ENCODE assay signal across 8 cellular contexts in genomic region chr22:36239401-36240171, GRCh38. TPM values are rescaled to one million over a fixed set of nuclear protein-coding genes. Genes with fewer than 3 reads are reported as not detected.
A peak's percentile ranks its signal among the peaks of the same experiment; 100 is the strongest.
DNase-seq lines count a peak whose midpoint lies in the region; ATAC-seq and TF ChIP-seq lines count a peak whose summit lies in the region.

A gene with protein sequence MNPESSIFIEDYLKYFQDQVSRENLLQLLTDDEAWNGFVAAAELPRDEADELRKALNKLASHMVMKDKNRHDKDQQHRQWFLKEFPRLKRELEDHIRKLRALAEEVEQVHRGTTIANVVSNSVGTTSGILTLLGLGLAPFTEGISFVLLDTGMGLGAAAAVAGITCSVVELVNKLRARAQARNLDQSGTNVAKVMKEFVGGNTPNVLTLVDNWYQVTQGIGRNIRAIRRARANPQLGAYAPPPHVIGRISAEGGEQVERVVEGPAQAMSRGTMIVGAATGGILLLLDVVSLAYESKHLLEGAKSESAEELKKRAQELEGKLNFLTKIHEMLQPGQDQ (minus strand): TSS chr22:36239527. CDS start chr22:36233162, 6,365 bp downstream.

- H3K9me3 ChIP-seq in CD8-positive, alpha-beta memory T cell (ENCODE audit: low read length) = no peaks in the 10 kb centered on the region
- H3K9me3 ChIP-seq in endocrine pancreas (ENCODE audit: control insufficient read depth, low read length) (no peaks in the 10 kb centered on the region), mesenchymal stem cell (ENCODE audit: control insufficient read depth, low read length) (no peaks in the 10 kb centered on the region)

- H3K4me3 Mint-ChIP-seq in CD8-positive, alpha-beta memory T cell = peak within 1 kb of the TSS; percentile 96 to 100 (median 100)

- H2BK12ac ChIP-seq in mesenchymal stem cell (ENCODE audit: low read length in 2 of 2) = peak within 1 kb of the TSS; percentile 25 to 71

- peaks cover 8% of the 10 kb centered on the region for H3K79me1 ChIP-seq in mesenchymal stem cell (replicated peaks; ENCODE audit: low read length, poor library complexity, severe bottlenecking)

- CTCF ChIA-PET in CD8-positive, alpha-beta memory T cell (lab: Charles Lee) = interaction anchor here (0.6 to 3.8 kb wide), 27 partner anchors 8 to 247 kb away, joined by 3 to 29 read pairs (median 4); partner anchors contain the start of gene APOL1

- peak within 1 kb of the TSS in 1 of 2 experiments; percentile 88 for H3K14ac ChIP-seq in mesenchymal stem cell (ENCODE audit: low read length in 2 of 2)

- peak within 1 kb of the TSS; percentile 46 to 96 for H3K4ac ChIP-seq in mesenchymal stem cell (ENCODE audit: low read depth in 1 of 2, low read length in 2 of 2)

- H3K4me1 ChIP-seq in CD8-positive, alpha-beta memory T cell (ENCODE audit: insufficient read depth, low read length) = peaks cover 37% of the 10 kb centered on the region
- H3K4me1 ChIP-seq in endocrine pancreas (ENCODE audit: control insufficient read depth, insufficient read depth, low read length) (peaks cover 9% of the 10 kb centered on the region), mesenchymal stem cell (ENCODE audit: control insufficient read depth, insufficient read depth, low read depth, low read length) (peaks cover 34% of the 10 kb centered on the region)

- peaks cover 11% of the 10 kb centered on the region for H3K36me3 ChIP-seq in CD8-positive, alpha-beta memory T cell (ENCODE audit: insufficient read depth, low read length)
- no peaks in the 10 kb centered on the region for H3K36me3 ChIP-seq in endocrine pancreas (ENCODE audit: control insufficient read depth, insufficient read depth, low read length)
- peaks cover 8 to 22% of the 10 kb centered on the region in 2 experiments for H3K36me3 ChIP-seq in mesenchymal stem cell (ENCODE audit: control insufficient read depth in 1 of 2, insufficient read depth in 2 of 2, low read depth in 1 of 2, low read length in 2 of 2)

- H3K36me3 Mint-ChIP-seq in CD8-positive, alpha-beta memory T cell = peaks cover 17 to 41% (median 29%) of the 10 kb centered on the region in 3 donors

- ATAC-seq in GM19452 (IDR thresholded peaks at IDR 0.05; ENCODE audit: unreplicated experiment) = peak; percentile 90

- peak within 1 kb of the TSS; percentile 90 to 100 (median 98) for H3K27ac Mint-ChIP-seq in CD8-positive, alpha-beta memory T cell

- peak within 1 kb of the TSS; percentile 85 for H3K9ac ChIP-seq in endocrine pancreas (ENCODE audit: control insufficient read depth, insufficient read depth, low read length)
- peak within 1 kb of the TSS; percentile 91 for H3K9ac ChIP-seq in mesenchymal stem cell (ENCODE audit: low read length)

- peaks cover 49 to 56% (median 50%) of the 10 kb centered on the region in 3 donors for H3K4me1 Mint-ChIP-seq in CD8-positive, alpha-beta memory T cell

- WGBS in mesenchymal stem cell = 4% methylated on average over 11 of the region's 13 CpGs

- H4K8ac ChIP-seq in mesenchymal stem cell (ENCODE audit: low read length) = peak within 1 kb of the TSS; percentile 78

- DNase-seq in CD8-positive, alpha-beta memory T cell = peak; percentile 80 to 87 (median 82)
- DNase-seq in HL-60 (ENCODE audit: low read depth in 1 of 2, low spot score in 1 of 2) = peak; percentile 68 to 92
- DNase-seq in NK-92 treated with Interleukin-12 subunit alpha and Interleukin-12 subunit beta, amount 100 ng/mL, for 24 hours (lab: John Stamatoyannopoulos, UW) = peak; percentile 79
- DNase-seq in activated CD8-positive, alpha-beta memory T cell treated with anti-CD3 and anti-CD28 coated beads for 48 hours (ENCODE audit: low read depth in 2 of 3, low spot score in 2 of 3) = peak in 2 of 3 experiments; percentile 57 to 60
- DNase-seq in mesenchymal stem cell = peak; percentile 98
- peak; percentile 71 for DNase-seq in stimulated activated CD8-positive, alpha-beta memory T cell treated with anti-CD3 and anti-CD28 coated beads, Interleukin-12 subunit alpha, Interleukin-12 subunit beta, amount 100 ng/mL, for 4 hours (ENCODE audit: low read depth)

- peak within 1 kb of the TSS; percentile 91 for H3K4me3 ChIP-seq in CD8-positive, alpha-beta memory T cell (ENCODE audit: low read length)
- H3K4me3 ChIP-seq in HL-60 (replicated peaks; ENCODE audit: insufficient read depth, low read length) = peak within 1 kb of the TSS; percentile 64
- H3K4me3 ChIP-seq in endocrine pancreas (ENCODE audit: control insufficient read depth, insufficient read depth, low read length) = peak within 1 kb of the TSS; percentile 81
- H3K4me3 ChIP-seq in mesenchymal stem cell (ENCODE audit: insufficient read depth in 1 of 2, low read depth in 1 of 2, low read length in 2 of 2) = peak within 1 kb of the TSS; percentile 70 to 86

- H3K27me3 Mint-ChIP-seq in CD8-positive, alpha-beta memory T cell = peaks cover 0 to 1% of the 10 kb centered on the region in 2 donors

- peak within 1 kb of the TSS; percentile 41 for H4K91ac ChIP-seq in mesenchymal stem cell (ENCODE audit: low read length)

- peak within 1 kb of the TSS; percentile 64 to 91 for H3K23ac ChIP-seq in mesenchymal stem cell (ENCODE audit: low read length in 2 of 2)

- peak within 1 kb of the TSS; percentile 82 for H3K27ac ChIP-seq in CD8-positive, alpha-beta memory T cell (ENCODE audit: low read depth, low read length)
- H3K27ac ChIP-seq in HL-60 (replicated peaks) = peak within 1 kb of the TSS; percentile 49
- H3K27ac ChIP-seq in mesenchymal stem cell (ENCODE audit: low read length, poor library complexity, severe bottlenecking) = peak within 1 kb of the TSS; percentile 94

- H3K4me2 ChIP-seq in mesenchymal stem cell (ENCODE audit: low read length, poor library complexity, severe bottlenecking) = peak within 1 kb of the TSS; percentile 62

- peak within 1 kb of the TSS; percentile 88 for H2BK15ac ChIP-seq in mesenchymal stem cell (ENCODE audit: low read depth, poor library complexity, severe bottlenecking)

- H2BK120ac ChIP-seq in mesenchymal stem cell (ENCODE audit: low read depth, low read length) = peak within 1 kb of the TSS; percentile 15

- peak; percentile 69 for TF ChIP-seq CTCF in HL-60 (IDR thresholded peaks at IDR 0.05; ENCODE audit: insufficient read depth, low read length)

- POLR2A ChIA-PET in CD8-positive, alpha-beta memory T cell (lab: Charles Lee) = interaction anchor here (1.0 to 1.3 kb wide), 3 partner anchors 13 to 83 kb away, joined by 3 to 4 read pairs (median 4); partner anchors contain the start of gene APOL1

- peaks cover 7 to 13% (median 8%) of the 10 kb centered on the region in 5 donors for H3K9me3 Mint-ChIP-seq in CD8-positive, alpha-beta memory T cell

- H3K27me3 ChIP-seq in CD8-positive, alpha-beta memory T cell (ENCODE audit: insufficient read depth, low read length, poor library complexity, severe bottlenecking) = no peaks in the 10 kb centered on the region
- no peaks in the 10 kb centered on the region for H3K27me3 ChIP-seq in HL-60 (ENCODE audit: insufficient read depth, poor library complexity, severe bottlenecking)
- H3K27me3 ChIP-seq in endocrine pancreas (ENCODE audit: control insufficient read depth, insufficient read depth, low read length) = no peaks in the 10 kb centered on the region
- H3K27me3 ChIP-seq in mesenchymal stem cell (ENCODE audit: control insufficient read depth in 1 of 2, insufficient read depth in 1 of 2, low read length in 2 of 2) = no peaks in the 10 kb centered on the region

- H3K18ac ChIP-seq in mesenchymal stem cell (ENCODE audit: low read depth in 1 of 2, low read length in 2 of 2) = peak within 1 kb of the TSS; percentile 6 to 82

- H2BK5ac ChIP-seq in mesenchymal stem cell (ENCODE audit: low read depth, low read length, poor library complexity, severe bottlenecking) = peak within 1 kb of the TSS; percentile 91

- peak within 1 kb of the TSS; percentile 95 for H2AK5ac ChIP-seq in mesenchymal stem cell (ENCODE audit: low read length, severe bottlenecking)

- H2AFZ ChIP-seq in mesenchymal stem cell (ENCODE audit: low read depth, low read length) = peak within 1 kb of the TSS; percentile 90

RNA-seq across cellular contexts. Expression of the gene that starts here (rescaled TPM):
- total RNA-seq in CD8-positive, alpha-beta memory T cell = 10 to 100 TPM; 59.0 to 62.8 TPM
- polyA plus RNA-seq in CD8-positive, alpha-beta memory T cell = 27.1 TPM
- 28.5 TPM for polyA plus RNA-seq in mesenchymal stem cell (2013, experiment 1 of 2)
- polyA plus RNA-seq in mesenchymal stem cell (2013, experiment 2 of 2) = 29.7 TPM

Comparison
In these comparisons a context has a peak if more than half of its experiments do, and no peak if none do; other contexts are left out.
1. Peak in every context shown above with its lines: DNase-seq, ATAC-seq, H3K4me3 ChIP-seq and H3K27ac ChIP-seq.